In the genomic region with DNA sequence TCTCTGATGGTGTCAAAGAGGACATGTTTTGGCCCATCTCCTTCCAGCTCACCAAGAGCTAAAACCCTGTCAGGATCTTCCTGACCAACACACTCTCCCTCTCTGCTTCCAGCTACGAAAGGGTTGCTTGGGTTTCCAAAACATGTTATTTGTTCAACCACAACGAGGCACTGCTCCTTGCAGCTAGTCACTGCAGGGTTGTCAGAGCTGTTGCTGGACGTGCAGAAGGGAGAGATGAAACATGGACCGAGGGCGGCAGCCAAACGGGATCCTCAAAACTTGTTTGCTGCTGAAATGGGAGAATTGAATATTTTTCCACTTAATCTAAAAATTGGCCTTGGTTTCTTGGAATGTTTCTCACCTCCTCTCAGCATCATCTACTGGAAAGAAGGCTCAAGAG, we compare ENCODE assay signal across 12 cellular contexts.
"Had no signal": no experiment of that assay in that cellular context is flagged by ENCODE, and none has a peak within 500 bp of the region (broad histone marks: within the 10 kb centered on the region; RNA-seq: fewer than 3 reads in every experiment).

No MANE protein-coding gene starts in this region.

- H3K27me3 ChIP-seq: hepatocyte had no signal

- H3K27me3 Mint-ChIP-seq: activated CD8-positive, alpha-beta T cell treated with anti-CD3 and anti-CD28 coated beads for 36 hours; activated naive CD8-positive, alpha-beta T cell treated with anti-CD3 and anti-CD28 coated beads for 36 hours had no signal

- H2AFZ ChIP-seq: hepatocyte had no signal

- H3K4me2 ChIP-seq: hepatocyte had no signal

- H3K27ac ChIP-seq: coronary artery, epithelial cell of prostate, hepatocyte had no signal

- H3K4me3 Mint-ChIP-seq: activated CD8-positive, alpha-beta T cell treated with anti-CD3 and anti-CD28 coated beads for 36 hours; activated naive CD8-positive, alpha-beta T cell treated with anti-CD3 and anti-CD28 coated beads for 36 hours; activated T-cell treated with anti-CD3 and anti-CD28 coated beads, Interleukin-2, amount 50 U/mL, for 72 hours; naive thymus-derived CD4-positive, alpha-beta T cell had no signal

- DNase-seq: activated CD8-positive, alpha-beta memory T cell treated with anti-CD3 and anti-CD28 coated beads, Interleukin-2, amount 50 U/mL, for 4 hours; activated CD8-positive, alpha-beta T cell treated with anti-CD3 and anti-CD28 coated beads for 36 hours; activated gamma-delta T cell treated with Interleukin-2 at 50 U/mL for 16 hours; activated naive CD8-positive, alpha-beta T cell treated with anti-CD3 and anti-CD28 coated beads for 36 hours; activated T-cell treated with anti-CD3 and anti-CD28 coated beads, Interleukin-2, amount 50 U/mL, for 72 hours; effector memory CD4-positive, alpha-beta T cell; naive thymus-derived CD4-positive, alpha-beta T cell; stimulated activated CD4-positive, alpha-beta T cell treated with anti-CD3 and anti-CD28 coated beads, Interleukin-2, amount 100 ng/mL, for 48 hours; stimulated activated naive CD4-positive, alpha-beta T cell treated with Interleukin-2 at 50 U/mL for 16 hours had no signal

- H3K4me3 ChIP-seq: coronary artery, hepatocyte had no signal

- H3K27ac Mint-ChIP-seq: activated CD8-positive, alpha-beta T cell treated with anti-CD3 and anti-CD28 coated beads for 36 hours; activated naive CD8-positive, alpha-beta T cell treated with anti-CD3 and anti-CD28 coated beads for 36 hours; activated T-cell treated with anti-CD3 and anti-CD28 coated beads, Interleukin-2, amount 50 U/mL, for 72 hours; naive thymus-derived CD4-positive, alpha-beta T cell had no signal

- H3K36me3 Mint-ChIP-seq: activated naive CD8-positive, alpha-beta T cell treated with anti-CD3 and anti-CD28 coated beads for 36 hours; naive thymus-derived CD4-positive, alpha-beta T cell had no signal

- ATAC-seq: activated CD8-positive, alpha-beta T cell treated with anti-CD3 and anti-CD28 coated beads for 36 hours; activated T-cell treated with anti-CD3 and anti-CD28 coated beads, Interleukin-2, amount 50 U/mL, for 72 hours; naive thymus-derived CD4-positive, alpha-beta T cell had no signal
